15 cellular contexts compared by ENCODE assay signal in the genomic region with DNA sequence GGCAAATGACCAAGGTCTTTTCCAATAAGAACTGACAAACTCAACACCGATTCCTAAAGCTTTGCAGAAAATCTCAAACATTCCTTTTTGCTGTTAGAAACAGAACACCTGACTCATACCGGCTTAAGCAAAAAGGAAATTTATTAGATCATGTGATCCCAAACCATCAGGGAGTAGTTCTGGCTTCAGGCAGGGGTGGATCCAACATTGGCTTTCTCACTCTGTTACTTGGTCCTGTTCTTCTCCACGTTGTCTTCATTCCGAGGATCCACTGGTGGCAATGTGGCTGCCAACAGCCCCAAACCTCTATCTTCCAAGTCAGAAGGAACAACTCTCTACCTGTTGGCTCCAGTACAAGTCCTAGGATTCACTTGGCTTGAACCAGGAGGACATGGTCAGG.
A peak's percentile ranks its signal among the peaks of the same experiment; 100 is the strongest.
DNase-seq lines count a peak whose midpoint lies in the region; ATAC-seq, FAIRE-seq and TF ChIP-seq lines count a peak whose summit lies in the region.
"Had no signal": no experiment of that assay in that cellular context is flagged by ENCODE, and none has a peak within 500 bp of the region (broad histone marks: within the 10 kb centered on the region; RNA-seq: fewer than 3 reads in every experiment).

No MANE protein-coding gene starts in this region.

- TF ChIP-seq CTCF in RWPE1 (conservative IDR thresholded peaks at IDR 0.05; ENCODE audit: low read depth): no peak
- TF ChIP-seq CTCF in H1 (IDR thresholded peaks at IDR 0.05; ENCODE audit: control extremely low read depth in 1 of 3, insufficient read depth in 1 of 3, low read depth in 1 of 3, low read length in 3 of 3): no peak
- no peak for TF ChIP-seq CTCF in vagina (IDR thresholded peaks at IDR 0.05)

- no peaks in the 10 kb centered on the region for H3K79me1 ChIP-seq in H1 (ENCODE audit: low read depth, low read length)
- peaks cover 42% of the 10 kb centered on the region for H3K79me1 ChIP-seq in trophoblast cell (ENCODE audit: low read length)

- WGBS in H1 (ENCODE audit: extremely low coverage in 1 of 2, insufficient coverage in 1 of 2, insufficient read length in 1 of 2, insufficient replicate concordance in 2 of 2, low coverage in 1 of 2, low lambda C conversion rate in 2 of 2, missing lambda C conversion rate in 1 of 2), 2 experiments: 84% methylated on average over 4 of the region's 4 CpGs; no CpG with 5 or more reads in 1 of the 2 experiments
- whole genome bisulfite sequencing in trophoblast cell (ENCODE audit: extremely low coverage, insufficient coverage, insufficient read length): no CpG with 5 or more reads among the region's 4 CpGs

- no peak overlapping the region for H3K4me3 ChIP-seq in H1 (ENCODE audit: extremely low read depth in 1 of 4, insufficient read depth in 2 of 4, low read depth in 3 of 4, low read length in 4 of 4)
- H3K4me3 ChIP-seq in trophoblast cell (ENCODE audit: low read depth, low read length): no peak overlapping the region
- H3K4me3 ChIP-seq in vagina: no peak overlapping the region
- H3K4me3 ChIP-seq: BLaER1 treated with 17β-estradiol and CSF1 and Interleukin-3, amounts not matched to agents 10 nM and 100 nM; HAP-1 had no signal

- no peaks in the 10 kb centered on the region for H3K79me2 ChIP-seq in H1 (ENCODE audit: control insufficient read depth in 1 of 2, insufficient read depth in 2 of 2, low read length in 2 of 2)
- peaks cover 4% of the 10 kb centered on the region for H3K79me2 ChIP-seq in trophoblast cell (ENCODE audit: control insufficient read depth, insufficient read depth, low read length, poor library complexity)

- no peak overlapping the region for H2BK20ac ChIP-seq in H1 (ENCODE audit: low read length)

- H4K91ac ChIP-seq in H1 (replicated peaks; ENCODE audit: insufficient read length, low read length): no peak overlapping the region
- peak overlapping the region; percentile 15 for H4K91ac ChIP-seq in trophoblast cell (ENCODE audit: low read depth, low read length)

- H3K23ac ChIP-seq in H1 (ENCODE audit: insufficient read length): no peak overlapping the region
- H3K23ac ChIP-seq in trophoblast cell (ENCODE audit: low read length): no peak overlapping the region

- intact Hi-C loops in vagina (cut with DNase I): loop anchor here (5.0 kb wide), 1 partner anchor 48 kb away; no protein-coding TSS in a partner anchor

- H3K9ac ChIP-seq in H1 (replicated peaks in 1 of 4; ENCODE audit: extremely low read depth in 1 of 4, low read depth in 3 of 4, low read length in 3 of 4): no peak overlapping the region
- no peak overlapping the region for H3K9ac ChIP-seq in trophoblast cell (ENCODE audit: low read length)
- H3K9ac ChIP-seq: BLaER1 treated with 17β-estradiol and CSF1 and Interleukin-3, amounts not matched to agents 10 nM and 100 nM had no signal

- H3K4ac ChIP-seq in H1 (replicated peaks; ENCODE audit: insufficient read length, low read depth, low read length) (no peak overlapping the region), trophoblast cell (ENCODE audit: low read depth, low read length) (no peak overlapping the region)

- no peak for TF ChIP-seq POLR2A in H1 (IDR thresholded peaks at IDR 0.05; ENCODE audit: control extremely low read depth in 1 of 2, low read depth in 2 of 2, low read length in 2 of 2)
- TF ChIP-seq POLR2A in vagina (IDR thresholded peaks at IDR 0.05): no peak

- no peak overlapping the region for H3K18ac ChIP-seq in H1 (ENCODE audit: extremely low read depth, low read length)
- H3K18ac ChIP-seq in trophoblast cell (ENCODE audit: low read length): no peak overlapping the region

- no peak overlapping the region for H3K27ac ChIP-seq in RWPE1
- no peak overlapping the region for H3K27ac ChIP-seq in H1 (ENCODE audit: low read depth, low read length)
- H3K27ac ChIP-seq in trophoblast cell (ENCODE audit: low read depth, low read length): no peak overlapping the region
- H3K27ac ChIP-seq in vagina: no peak overlapping the region
- H3K27ac ChIP-seq: BLaER1 treated with 17β-estradiol and CSF1 and Interleukin-3, amounts not matched to agents 10 nM and 100 nM; HL-60 had no signal

- no peak for FAIRE-seq in H1 (lab: Jason Lieb, UNC)

- DNase-seq in RWPE1 (ENCODE audit: low spot score) (peak; percentile 56), H1 (ENCODE audit: low read depth in 1 of 2, low spot score in 2 of 2) (no peak), trophoblast cell (peak in 1 of 2 donors; percentile 10), NOMO-1 (lab: John Stamatoyannopoulos, UW; ENCODE audit: unreplicated experiment in 2 of 2) (no peak), vagina (ENCODE audit: extremely low spot score in 2 of 2) (no peak)
- DNase-seq: 8988T; Calu3; CD8-positive, alpha-beta T cell; DMS79 treated with DMSO at 0.1 percent for 48 hours; GF-D8 had no signal

- H3K56ac ChIP-seq in H1 (replicated peaks; ENCODE audit: insufficient read length, low read depth, low read length): no peak overlapping the region

- CTCF ChIA-PET in RWPE1 (lab: Yijun Ruan, JAX): no interaction called here
- CTCF ChIA-PET in H1 (lab: Charles Lee; ENCODE audit: partially characterized antibody): no interaction called here

- no peak overlapping the region for H2BK15ac ChIP-seq in H1 (ENCODE audit: low read length)

- no peak overlapping the region for H3K14ac ChIP-seq in H1 (ENCODE audit: insufficient read length)
- H3K14ac ChIP-seq in trophoblast cell (ENCODE audit: low read length): no peak overlapping the region

- no peak overlapping the region for H4K8ac ChIP-seq in H1 (ENCODE audit: extremely low read depth, insufficient read depth, low read length)
- H4K8ac ChIP-seq in trophoblast cell (ENCODE audit: low read depth, low read length): no peak overlapping the region

- POLR2A ChIA-PET in RWPE1 (lab: Yijun Ruan, JAX; ENCODE audit: low non-redundant PET): no interaction called here
- POLR2A ChIA-PET in H1 (lab: Charles Lee; ENCODE audit: partially characterized antibody): no interaction called here

- H3K36me3 ChIP-seq in H1 (ENCODE audit: control insufficient read depth in 2 of 4, insufficient read depth in 4 of 4, low read length in 3 of 4) (no peaks in the 10 kb centered on the region), trophoblast cell (ENCODE audit: control insufficient read depth in 1 of 2, insufficient read depth in 2 of 2, low read length in 2 of 2) (no peaks in the 10 kb centered on the region), vagina (no peaks in the 10 kb centered on the region)
- H3K36me3 ChIP-seq: BLaER1 treated with 17β-estradiol and CSF1 and Interleukin-3, amounts not matched to agents 10 nM and 100 nM; HAP-1 had no signal

- H4K5ac ChIP-seq in H1 (ENCODE audit: insufficient read length, low read depth, low read length): no peak overlapping the region

- H4K12ac ChIP-seq in trophoblast cell (ENCODE audit: low read depth, low read length): no peak overlapping the region

- no peak for TF ChIP-seq RAD21 in H1 (IDR thresholded peaks at IDR 0.05 in 1 of 2, conservative IDR thresholded peaks at IDR 0.05 in 1 of 2; ENCODE audit: low read depth in 2 of 2, low read length in 2 of 2)

- no peak for ATAC-seq in HG02938 (IDR thresholded peaks at IDR 0.05; ENCODE audit: unreplicated experiment)
- ATAC-seq in GM21737 (IDR thresholded peaks at IDR 0.05; ENCODE audit: unreplicated experiment): no peak
- ATAC-seq: CD8-positive, alpha-beta T cell had no signal

- H3K27me3 ChIP-seq in H1 (replicated peaks in 1 of 4; ENCODE audit: control insufficient read depth in 3 of 4, extremely low read depth in 1 of 4, insufficient read depth in 3 of 4, low read length in 3 of 4) (no peaks in the 10 kb centered on the region; a peak in 1 of 7 replicates), trophoblast cell (ENCODE audit: insufficient read depth, low read length) (no peaks in the 10 kb centered on the region), vagina (no peaks in the 10 kb centered on the region)
- H3K27me3 ChIP-seq: BLaER1 treated with 17β-estradiol and CSF1 and Interleukin-3, amounts not matched to agents 10 nM and 100 nM had no signal

- H2AFZ ChIP-seq in H1 (ENCODE audit: low read length): no peak overlapping the region
- H2AFZ ChIP-seq in trophoblast cell (ENCODE audit: insufficient read depth, low read length, poor library complexity): no peak overlapping the region

- no peaks in the 10 kb centered on the region for H4K20me1 ChIP-seq in H1 (replicated peaks in 1 of 2; ENCODE audit: control insufficient read depth in 1 of 2, insufficient read depth in 2 of 2, low read length in 2 of 2)

- H3K4me1 ChIP-seq in H1 (replicated peaks in 1 of 4; ENCODE audit: control insufficient read depth in 3 of 4, insufficient read depth in 4 of 4, low read length in 3 of 4): peaks cover 0 to 3% (median 1%) of the 10 kb centered on the region in 4 experiments; a peak in 5 of 7 replicates
- H3K4me1 ChIP-seq in trophoblast cell (ENCODE audit: control insufficient read depth in 1 of 2, insufficient read depth in 2 of 2, low read length in 2 of 2): peaks cover 46 to 47% of the 10 kb centered on the region in 2 experiments
- H3K4me1 ChIP-seq in vagina: peaks cover 3% of the 10 kb centered on the region
- H3K4me1 ChIP-seq: HAP-1 had no signal

- H2BK120ac ChIP-seq in H1 (replicated peaks; ENCODE audit: low read depth, low read length) (no peak overlapping the region), trophoblast cell (ENCODE audit: insufficient read depth, low read length, poor library complexity) (peak overlapping the region; percentile 10)

- H2AK5ac ChIP-seq in H1 (ENCODE audit: low read depth, low read length): 0 out of 2 replicates have a peak overlapping the region, but pooled peaks have one; percentile 70
- H2AK5ac ChIP-seq in trophoblast cell (ENCODE audit: low read length): no peak overlapping the region

- H2BK5ac ChIP-seq in H1 (ENCODE audit: low read depth, low read length): no peak overlapping the region
- no peak overlapping the region for H2BK5ac ChIP-seq in trophoblast cell (ENCODE audit: low read depth, low read length, poor library complexity)

- H3K9me3 ChIP-seq in H1 (ENCODE audit: insufficient read depth in 2 of 2, low read depth in 1 of 2, low read length in 1 of 2): no peaks in the 10 kb centered on the region
- H3K9me3 ChIP-seq in trophoblast cell (ENCODE audit: insufficient read depth, low read depth, low read length): peaks cover 2% of the 10 kb centered on the region
- no peaks in the 10 kb centered on the region for H3K9me3 ChIP-seq in vagina
- H3K9me3 ChIP-seq: BLaER1 treated with 17β-estradiol and CSF1 and Interleukin-3, amounts not matched to agents 10 nM and 100 nM; HAP-1 had no signal

- H3K23me2 ChIP-seq in H1 (ENCODE audit: low read depth, low read length): no peaks in the 10 kb centered on the region

- no peak overlapping the region for H2BK12ac ChIP-seq in H1 (ENCODE audit: low read depth, low read length)
- peak overlapping the region; percentile 61 for H2BK12ac ChIP-seq in trophoblast cell (ENCODE audit: low read length)

- no peak overlapping the region for H3K4me2 ChIP-seq in H1 (ENCODE audit: insufficient read depth in 1 of 2, low read depth in 2 of 2, low read length in 2 of 2)
- no peak overlapping the region for H3K4me2 ChIP-seq in trophoblast cell (ENCODE audit: low read length)
- H3K4me2 ChIP-seq: BLaER1 treated with 17β-estradiol and CSF1 and Interleukin-3, amounts not matched to agents 10 nM and 100 nM had no signal

- TF ChIP-seq EP300 in H1 (IDR thresholded peaks at IDR 0.05; ENCODE audit: borderline replicate concordance in 1 of 2, low read depth in 2 of 2, low read length in 2 of 2): no peak

TF ChIP-seq in H1, 55 proteins besides CTCF, POLR2A, EP300 and RAD21 (continues in another document):
- TF ChIP-seq YY1 (IDR thresholded peaks at IDR 0.05; ENCODE audit: low read depth, low read length) (no peak), RBBP5 (IDR thresholded peaks at IDR 0.05; ENCODE audit: borderline replicate concordance, low read depth, low read length) (no peak)
